In genomic region chr15:56950979-56951378, GRCh38 we compare ENCODE assay signal across 11 cellular contexts. TPM values are rescaled to one million over a fixed set of nuclear protein-coding genes. Genes with fewer than 3 reads are reported as not detected.
DNase-seq lines count a peak whose midpoint lies in the region; ATAC-seq and TF ChIP-seq lines count a peak whose summit lies in the region.
"Had no signal": no experiment of that assay in that cellular context is flagged by ENCODE, and none has a peak within 500 bp of the region (broad histone marks: within the 10 kb centered on the region; RNA-seq: fewer than 3 reads in every experiment).

No MANE protein-coding gene starts in this region.

- DNase-seq in memory B cell (ENCODE audit: low spot score in 2 of 2) = no peak
- DNase-seq in stimulated activated naive CD4-positive, alpha-beta T cell (lab: John Stamatoyannopoulos, UW) = no peak
- DNase-seq in endodermal cell = no peak
- no peak for DNase-seq in foreskin fibroblast
- DNase-seq: activated CD4-positive, CD25-positive, alpha-beta regulatory T cell treated with anti-CD3 and anti-CD28 coated beads, Interleukin-2, amount 50 U/mL, for 72 hours; NCI-H1092 treated with DMSO at 0.1 percent for 48 hours; NCI-H774 had no signal

- H3K9me3 ChIP-seq in endodermal cell (ENCODE audit: control insufficient read depth, low read length) = peaks cover 45% of the 10 kb centered on the region
- H3K9me3 ChIP-seq: SJSA1 had no signal

- H3K27me3 ChIP-seq in endodermal cell (ENCODE audit: control insufficient read depth, insufficient read depth, low read length, poor library complexity, severe bottlenecking) = no peaks in the 10 kb centered on the region
- H3K27me3 ChIP-seq: SJSA1 had no signal

- H3K36me3 ChIP-seq in endodermal cell (ENCODE audit: control insufficient read depth, insufficient read depth, low read length) = peaks cover 7% of the 10 kb centered on the region

- no peak overlapping the region for H3K4me3 ChIP-seq in endodermal cell (ENCODE audit: low read length)
- no peak overlapping the region for H3K4me3 ChIP-seq in foreskin fibroblast (ENCODE audit: low read depth in 1 of 2, low read length in 2 of 2)
- H3K4me3 ChIP-seq: SJSA1 had no signal

- no peak overlapping the region for H3K4me3 Mint-ChIP-seq in memory B cell
- H3K4me3 Mint-ChIP-seq in endodermal cell = no peak overlapping the region

- H3K4me1 Mint-ChIP-seq in memory B cell (peaks cover 26% of the 10 kb centered on the region), endodermal cell (no peaks in the 10 kb centered on the region)

- WGBS in endodermal cell (ENCODE audit: insufficient coverage in 1 of 2, insufficient read length in 1 of 2), 2 experiments = 98% methylated on average over 5 of the region's 6 CpGs; no CpG with 5 or more reads in 1 of the 2 experiments

- TF ChIP-seq CTCF in endodermal cell (conservative IDR thresholded peaks at IDR 0.05) = no peak
- no peak for TF ChIP-seq CTCF in foreskin fibroblast (IDR thresholded peaks at IDR 0.05; ENCODE audit: low read depth, low read length)

- H3K9ac ChIP-seq in endodermal cell (ENCODE audit: extremely low read depth, low read length, poor library complexity, severe bottlenecking) = no peak overlapping the region

- H3K9me3 Mint-ChIP-seq in memory B cell (peaks cover 12% of the 10 kb centered on the region), endodermal cell (peaks cover 20% of the 10 kb centered on the region)

- no peak overlapping the region for H3K27ac Mint-ChIP-seq in memory B cell
- H3K27ac Mint-ChIP-seq in endodermal cell = no peak overlapping the region

- H3K27ac ChIP-seq in endodermal cell (ENCODE audit: low read depth, low read length) = no peak overlapping the region
- H3K27ac ChIP-seq: SJSA1 had no signal

- H3K4me1 ChIP-seq in endodermal cell (ENCODE audit: control insufficient read depth, insufficient read depth, low read length) = no peaks in the 10 kb centered on the region
- H3K4me1 ChIP-seq: SJSA1 had no signal

- H3K27me3 Mint-ChIP-seq in memory B cell (no peaks in the 10 kb centered on the region), endodermal cell (ENCODE audit: insufficient read depth) (no peaks in the 10 kb centered on the region)

- H3K36me3 Mint-ChIP-seq in memory B cell (peaks cover 24% of the 10 kb centered on the region), endodermal cell (ENCODE audit: low read depth) (peaks cover 36% of the 10 kb centered on the region)

- ATAC-seq in GM18870 (IDR thresholded peaks at IDR 0.05; ENCODE audit: unreplicated experiment) = peak; percentile 81
- peak; percentile 97 for ATAC-seq in GM21423 (IDR thresholded peaks at IDR 0.05; ENCODE audit: unreplicated experiment)
- ATAC-seq in HG03060 (IDR thresholded peaks at IDR 0.05; ENCODE audit: low read depth, unreplicated experiment) = peak; percentile 71
- peak; percentile 77 for ATAC-seq in memory B cell (ENCODE audit: low read depth)

RNA-seq across cellular contexts. Expression of gene TCF12, which starts 32.5 kb away (rescaled TPM):
- 100 to 1,000 TPM; 103 to 121 TPM for total RNA-seq in endodermal cell
- polyA plus RNA-seq in endodermal cell (2013, experiment 1 of 2) = 385 TPM
- polyA plus RNA-seq in endodermal cell (2013, experiment 2 of 2) = 359 TPM
